ENCODE assay signal across 8 cellular contexts in the genomic region with DNA sequence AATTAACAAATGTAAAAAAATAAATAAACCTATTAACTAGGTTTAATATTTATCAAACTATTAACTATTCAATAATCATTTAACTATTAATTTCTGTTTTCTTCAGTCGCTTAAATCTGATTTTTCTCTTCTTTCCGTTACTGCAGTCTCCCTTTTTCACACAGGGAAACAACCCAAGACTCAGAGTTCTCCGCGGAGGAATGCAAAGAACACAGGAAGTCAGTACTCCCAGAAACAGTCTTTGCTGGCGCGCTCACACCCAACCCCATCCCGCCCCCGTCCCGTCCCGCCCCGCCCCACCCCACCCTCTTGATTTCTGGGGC. TPM values are rescaled to one million over a fixed set of nuclear protein-coding genes. Genes with fewer than 3 reads are reported as not detected.
DNase-seq lines count a peak whose midpoint lies in the region; ATAC-seq and TF ChIP-seq lines count a peak whose summit lies in the region.

No MANE protein-coding gene starts in this region.

- peaks cover 21 to 22% of the 10 kb centered on the region in 2 experiments; a peak in 3 of 4 replicates for H3K36me3 ChIP-seq in HCT116 (ENCODE audit: control insufficient read depth in 1 of 2, insufficient read depth in 2 of 2, low read length in 2 of 2)
- H3K36me3 ChIP-seq in hepatocyte (replicated peaks; ENCODE audit: insufficient read depth, low read depth) = no peaks in the 10 kb centered on the region

- H3K9me3 ChIP-seq in HCT116 (ENCODE audit: control insufficient read depth in 1 of 2, insufficient read depth in 1 of 2, low read depth in 1 of 2, low read length in 2 of 2) (no peaks in the 10 kb centered on the region), hepatocyte (ENCODE audit: low read depth) (no peaks in the 10 kb centered on the region)

- peaks cover 52% of the 10 kb centered on the region for H3K4me1 Mint-ChIP-seq in activated CD4-positive, alpha-beta memory T cell treated with anti-CD3 and anti-CD28 coated beads, Interleukin-2, amount 10 ng/mL, durations not matched to agents 7 days and 5 days
- H3K4me1 Mint-ChIP-seq in stimulated activated effector memory CD8-positive, alpha-beta T cell treated with anti-CD3 and anti-CD28 coated beads, Interleukin-12 subunit alpha, Interleukin-12 subunit beta, amount 100 ng/mL, for 72 hours = peaks cover 19% of the 10 kb centered on the region

- 3% methylated on average over 11 of the region's 11 CpGs for WGBS in hepatocyte (ENCODE audit: low lambda C conversion rate, missing lambda C conversion rate)

- H4K20me1 ChIP-seq in HCT116 (ENCODE audit: insufficient read depth) = no peaks in the 10 kb centered on the region
- H4K20me1 ChIP-seq in hepatocyte (ENCODE audit: insufficient read depth, poor library complexity, severe bottlenecking) = no peaks in the 10 kb centered on the region

- H3K4me3 ChIP-seq in HCT116 (replicated peaks in 1 of 2; ENCODE audit: low read depth in 1 of 2, low read length in 2 of 2) = peak overlapping the region; percentile 43 to 69
- no peak overlapping the region for H3K4me3 ChIP-seq in hepatocyte

- peak overlapping the region; percentile 36; the same call in 1 of the 2 replicates for H3K9ac ChIP-seq in HCT116 (ENCODE audit: low read length)

- H3K9me2 ChIP-seq in HCT116 (ENCODE audit: insufficient read depth) (no peaks in the 10 kb centered on the region), hepatocyte (replicated peaks; ENCODE audit: insufficient read depth) (no peaks in the 10 kb centered on the region)

- no peak for ATAC-seq in HCT116
- ATAC-seq in stimulated activated effector memory CD8-positive, alpha-beta T cell treated with anti-CD3 and anti-CD28 coated beads, Interleukin-12 subunit alpha, Interleukin-12 subunit beta, amount 100 ng/mL, for 72 hours = no peak
- no peak for ATAC-seq in HG02759 (IDR thresholded peaks at IDR 0.05; ENCODE audit: unreplicated experiment)

- DNase-seq in HCT116 (ENCODE audit: low read depth, low spot score) (no peak), hepatocyte (ENCODE audit: low spot score) (no peak), NCI-H526 (lab: John Stamatoyannopoulos, UW) (no peak), Ammon's horn (ENCODE audit: low spot score) (no peak), NCI-H510A (lab: John Stamatoyannopoulos, UW) (no peak)
- DNase-seq in activated CD4-positive, alpha-beta memory T cell treated with anti-CD3 and anti-CD28 coated beads, Interleukin-2, amount 10 ng/mL, durations not matched to agents 7 days and 5 days = no peak
- no peak for DNase-seq in stimulated activated effector memory CD8-positive, alpha-beta T cell treated with anti-CD3 and anti-CD28 coated beads, Interleukin-12 subunit alpha, Interleukin-12 subunit beta, amount 100 ng/mL, for 72 hours (ENCODE audit: low spot score in 2 of 2)

- H3K27me3 Mint-ChIP-seq in activated CD4-positive, alpha-beta memory T cell treated with anti-CD3 and anti-CD28 coated beads, Interleukin-2, amount 10 ng/mL, durations not matched to agents 7 days and 5 days = no peaks in the 10 kb centered on the region

- H3K4me3 Mint-ChIP-seq in activated CD4-positive, alpha-beta memory T cell treated with anti-CD3 and anti-CD28 coated beads, Interleukin-2, amount 10 ng/mL, durations not matched to agents 7 days and 5 days = peak overlapping the region; percentile 93
- H3K4me3 Mint-ChIP-seq in stimulated activated effector memory CD8-positive, alpha-beta T cell treated with anti-CD3 and anti-CD28 coated beads, Interleukin-12 subunit alpha, Interleukin-12 subunit beta, amount 100 ng/mL, for 72 hours = peak overlapping the region; percentile 93

- CTCF ChIA-PET in HCT116 (lab: Charles Lee) = interaction anchor here (0.6 to 1.6 kb wide), 3 partner anchors 14 to 25 kb away, joined by 3 to 6 read pairs (median 5); no protein-coding TSS in a partner anchor
- CTCF ChIA-PET in activated CD4-positive, alpha-beta memory T cell treated with anti-CD3 and anti-CD28 coated beads, Interleukin-2, amount 10 ng/mL, durations not matched to agents 7 days and 5 days (lab: Charles Lee) = interaction anchor here (0.9 to 3.4 kb wide), 3 partner anchors 18 to 103 kb away, joined by 3 to 14 read pairs (median 3); no protein-coding TSS in a partner anchor

- H2AFZ ChIP-seq in HCT116 (ENCODE audit: low read depth, low read length, poor library complexity, severe bottlenecking) (no peak overlapping the region), hepatocyte (peak overlapping the region; percentile 28)

- H3K79me2 ChIP-seq in HCT116 (ENCODE audit: insufficient read depth, low read length) = peaks cover 32% of the 10 kb centered on the region
- H3K79me2 ChIP-seq in hepatocyte = peaks cover 29% of the 10 kb centered on the region

- H3K4me2 ChIP-seq in HCT116 (ENCODE audit: low read length) (peak overlapping the region; percentile 80), hepatocyte (peak overlapping the region; percentile 69)

- intact Hi-C loops in HCT116 (cut with micrococcal nuclease) = loop anchor here (5.0 kb wide), 1 partner anchor 307 kb away; a partner anchor contains a TSS

- H3K27me3 ChIP-seq in HCT116 (ENCODE audit: insufficient read depth, low read length) = no peaks in the 10 kb centered on the region
- H3K27me3 ChIP-seq in hepatocyte = no peaks in the 10 kb centered on the region

- no peak for TF ChIP-seq RAD21 in HCT116 (IDR thresholded peaks at IDR 0.05; ENCODE audit: low read depth)

- H3K27ac ChIP-seq in HCT116 (ENCODE audit: low read depth, low read length) = peak overlapping the region; percentile 85
- H3K27ac ChIP-seq in hepatocyte = peak overlapping the region; percentile 84

- no TSS peak for BruUV-seq in HCT116 (replicated peaks; lab: Mats Ljungman, UMichigan)

- no peaks in the 10 kb centered on the region for H3K9me3 Mint-ChIP-seq in activated CD4-positive, alpha-beta memory T cell treated with anti-CD3 and anti-CD28 coated beads, Interleukin-2, amount 10 ng/mL, durations not matched to agents 7 days and 5 days
- H3K9me3 Mint-ChIP-seq in stimulated activated effector memory CD8-positive, alpha-beta T cell treated with anti-CD3 and anti-CD28 coated beads, Interleukin-12 subunit alpha, Interleukin-12 subunit beta, amount 100 ng/mL, for 72 hours = no peaks in the 10 kb centered on the region

- POLR2A ChIA-PET in HCT116 (lab: Charles Lee) = interaction anchor here (1.2 kb wide), 1 partner anchor 17 kb away, joined by 3 read pairs; no protein-coding TSS in a partner anchor
- POLR2A ChIA-PET in activated CD4-positive, alpha-beta memory T cell treated with anti-CD3 and anti-CD28 coated beads, Interleukin-2, amount 10 ng/mL, durations not matched to agents 7 days and 5 days (lab: Charles Lee) = interaction anchor here (0.6 to 1.0 kb wide), 2 partner anchors 14 to 114 kb away, joined by 3 to 4 read pairs; no protein-coding TSS in a partner anchor

- no peak for TF ChIP-seq POLR2A in HCT116 (IDR thresholded peaks at IDR 0.05; ENCODE audit: borderline replicate concordance, extremely low read depth, insufficient read depth, insufficient read length)

- H3K36me3 Mint-ChIP-seq in activated CD4-positive, alpha-beta memory T cell treated with anti-CD3 and anti-CD28 coated beads, Interleukin-2, amount 10 ng/mL, durations not matched to agents 7 days and 5 days (ENCODE audit: low read depth) = peaks cover 33% of the 10 kb centered on the region
- peaks cover 39% of the 10 kb centered on the region for H3K36me3 Mint-ChIP-seq in stimulated activated effector memory CD8-positive, alpha-beta T cell treated with anti-CD3 and anti-CD28 coated beads, Interleukin-12 subunit alpha, Interleukin-12 subunit beta, amount 100 ng/mL, for 72 hours

- RAD21 ChIA-PET in HCT116 (lab: Charles Lee; ENCODE audit: low non-redundant PET in 1 of 2, low total read pairs in 2 of 2, uncharacterized antibody in 2 of 2, unreplicated experiment in 2 of 2) = no interaction called here

- H3K4me1 ChIP-seq in HCT116 (ENCODE audit: control insufficient read depth in 1 of 2, insufficient read depth in 2 of 2, low read length in 2 of 2) (peaks cover 15 to 32% of the 10 kb centered on the region in 2 experiments), hepatocyte (ENCODE audit: insufficient read depth) (peaks cover 11% of the 10 kb centered on the region)

- H3K27ac Mint-ChIP-seq in activated CD4-positive, alpha-beta memory T cell treated with anti-CD3 and anti-CD28 coated beads, Interleukin-2, amount 10 ng/mL, durations not matched to agents 7 days and 5 days = peak overlapping the region; percentile 81
- H3K27ac Mint-ChIP-seq in stimulated activated effector memory CD8-positive, alpha-beta T cell treated with anti-CD3 and anti-CD28 coated beads, Interleukin-12 subunit alpha, Interleukin-12 subunit beta, amount 100 ng/mL, for 72 hours = peak overlapping the region; percentile 93

- TF ChIP-seq CTCF in HCT116 (IDR thresholded peaks at IDR 0.05 in 2 of 3, conservative IDR thresholded peaks at IDR 0.05 in 1 of 3; ENCODE audit: borderline replicate concordance in 1 of 3, insufficient read depth in 1 of 3, low read depth in 2 of 3, low read length in 2 of 3) (no peak), hepatocyte (IDR thresholded peaks at IDR 0.05; ENCODE audit: poor library complexity) (no peak)

RNA-seq across cellular contexts. Expression of a gene that starts 0.4 kb away (rescaled TPM):
- 93.5 TPM for total RNA-seq in HCT116 (2021; ENCODE audit: unreplicated experiment)
- 51.6 and 61.8 TPM in 2 replicates for polyA plus RNA-seq in HCT116 (2012)
- 10 to 100 TPM; 81.9 to 82.0 TPM for total RNA-seq in activated CD4-positive, alpha-beta memory T cell treated with anti-CD3 and anti-CD28 coated beads, Interleukin-2, amount 10 ng/mL, durations not matched to agents 7 days and 5 days
- 79.8 and 80.9 TPM in 2 replicates for total RNA-seq in hepatocyte
- 65.9 and 70.3 TPM in 2 replicates for polyA plus RNA-seq in hepatocyte

RNA-seq across cellular contexts. Expression of a gene that starts 9.7 kb away (rescaled TPM):
- total RNA-seq in HCT116 (2021; ENCODE audit: unreplicated experiment) = not detected
- not detected in 2 replicates for polyA plus RNA-seq in HCT116 (2012)
- not detected for total RNA-seq in activated CD4-positive, alpha-beta memory T cell treated with anti-CD3 and anti-CD28 coated beads, Interleukin-2, amount 10 ng/mL, durations not matched to agents 7 days and 5 days
- total RNA-seq in hepatocyte = 3.3 and 4.2 TPM in 2 replicates
- polyA plus RNA-seq in hepatocyte = 6.2 and 9.2 TPM in 2 replicates

RNA-seq across cellular contexts. Expression of a gene that starts 34.1 kb away (rescaled TPM):
- total RNA-seq in HCT116 (2021; ENCODE audit: unreplicated experiment) (not detected), hepatocyte (0.92 and 1.6 TPM in 2 replicates)
- not detected in 2 replicates for polyA plus RNA-seq in HCT116 (2012)
- total RNA-seq in activated CD4-positive, alpha-beta memory T cell treated with anti-CD3 and anti-CD28 coated beads, Interleukin-2, amount 10 ng/mL, durations not matched to agents 7 days and 5 days = not detected
- polyA plus RNA-seq in hepatocyte = 5.6 and 8.9 TPM in 2 replicates

RNA-seq across cellular contexts. Expression of a gene that starts 35.4 kb away (rescaled TPM):
- total RNA-seq in HCT116 (2021; ENCODE audit: unreplicated experiment) (18.9 TPM), hepatocyte (92.0 and 114 TPM in 2 replicates)
- 16.1 and 20.7 TPM in 2 replicates for polyA plus RNA-seq in HCT116 (2012)
- 1 to 10 TPM; 8.3 to 8.5 TPM for total RNA-seq in activated CD4-positive, alpha-beta memory T cell treated with anti-CD3 and anti-CD28 coated beads, Interleukin-2, amount 10 ng/mL, durations not matched to agents 7 days and 5 days
- polyA plus RNA-seq in hepatocyte = 108 and 112 TPM in 2 replicates

RNA-seq across cellular contexts. Expression of a gene that starts 40.6 kb away (rescaled TPM):
- not detected for total RNA-seq in HCT116 (2021; ENCODE audit: unreplicated experiment)
- polyA plus RNA-seq in HCT116 (2012) = not detected in 2 replicates
- not detected for total RNA-seq in activated CD4-positive, alpha-beta memory T cell treated with anti-CD3 and anti-CD28 coated beads, Interleukin-2, amount 10 ng/mL, durations not matched to agents 7 days and 5 days
- not detected in 2 replicates for total RNA-seq in hepatocyte
- not detected in 2 replicates for polyA plus RNA-seq in hepatocyte
